In the genomic region with DNA sequence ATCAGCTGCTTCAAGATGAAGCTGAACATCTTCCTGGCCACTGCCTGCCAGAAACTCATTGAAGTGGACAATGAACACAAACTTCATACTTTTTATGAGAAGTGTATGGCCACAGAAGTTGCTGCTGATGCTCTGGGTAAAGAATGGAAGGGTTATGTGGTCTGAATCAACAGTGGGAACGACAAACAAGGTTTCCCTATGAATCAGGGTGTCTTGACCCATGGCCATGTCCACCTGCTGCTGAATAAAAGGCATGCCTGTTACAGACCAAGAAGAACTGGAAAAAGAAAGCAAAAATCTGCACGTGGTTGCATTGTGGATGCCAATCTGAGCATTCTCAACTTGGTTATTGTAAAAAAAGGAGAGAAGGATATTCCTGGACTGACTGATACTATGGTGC, we compare ENCODE assay signal across 18 cellular contexts. TPM values are rescaled to one million over a fixed set of nuclear protein-coding genes. Genes with fewer than 3 reads are reported as not detected.
DNase-seq lines count a peak whose midpoint lies in the region; ATAC-seq, FAIRE-seq and TF ChIP-seq lines count a peak whose summit lies in the region.
"Had no signal": no experiment of that assay in that cellular context is flagged by ENCODE, and none has a peak within 500 bp of the region (broad histone marks: within the 10 kb centered on the region; RNA-seq: fewer than 3 reads in every experiment).

No MANE protein-coding gene starts in this region.

- H3K4me2 ChIP-seq in KMS-11: peak overlapping the region; percentile 21; the same call in 1 of the 2 replicates
- no peak overlapping the region; the same call in 1 of the 2 replicates for H3K4me2 ChIP-seq in K562 (ENCODE audit: insufficient read depth, low read length)

- peak; percentile 35 for ATAC-seq in GM18511 (IDR thresholded peaks at IDR 0.05; ENCODE audit: unreplicated experiment)
- peak; percentile 58 for ATAC-seq in K562
- no peak for ATAC-seq in upper lobe of left lung (ENCODE audit: low FRiP score in 2 of 2)
- ATAC-seq: left ventricle myocardium superior had no signal

- H4K20me1 ChIP-seq in KMS-11 (ENCODE audit: insufficient read depth) (no peaks in the 10 kb centered on the region), K562 (replicated peaks; ENCODE audit: control insufficient read depth, insufficient read depth, low read length) (no peaks in the 10 kb centered on the region)

- peaks cover 0 to 1% (median 0%) of the 10 kb centered on the region in 3 donors for H3K36me3 Mint-ChIP-seq in CD8-positive, alpha-beta memory T cell
- no peaks in the 10 kb centered on the region for H3K36me3 Mint-ChIP-seq in type B pancreatic cell
- H3K36me3 Mint-ChIP-seq: CD14-positive monocyte had no signal

- peak overlapping the region in 7 of 8 donors; percentile 2 to 86 (median 54) for H3K27ac Mint-ChIP-seq in CD8-positive, alpha-beta memory T cell
- H3K27ac Mint-ChIP-seq in type B pancreatic cell: no peak overlapping the region
- H3K27ac Mint-ChIP-seq: activated naive CD8-positive, alpha-beta T cell treated with anti-CD3 and anti-CD28 coated beads, Interleukin-2, amount 10 ng/mL, durations not matched to agents 7 days and 5 days; endodermal cell had no signal

- TF ChIP-seq CTCF in KMS-11 (conservative IDR thresholded peaks at IDR 0.05; ENCODE audit: low read depth, low read length) (no peak), K562 (IDR thresholded peaks at IDR 0.05 in 2 of 3, conservative IDR thresholded peaks at IDR 0.05 in 1 of 3; ENCODE audit: insufficient read depth in 2 of 3, low read depth in 1 of 3, low read length in 3 of 3) (no peak), type B pancreatic cell (conservative IDR thresholded peaks at IDR 0.05) (no peak), upper lobe of left lung (IDR thresholded peaks at IDR 0.05) (no peak), sigmoid colon (IDR thresholded peaks at IDR 0.05) (no peak)

- H3K27ac ChIP-seq in CD8-positive, alpha-beta memory T cell (ENCODE audit: low read depth, low read length): no peak overlapping the region
- H3K27ac ChIP-seq in KMS-11: no peak overlapping the region
- no peak overlapping the region for H3K27ac ChIP-seq in K562 (ENCODE audit: extremely low read depth, low read depth, low read length)
- H3K27ac ChIP-seq in upper lobe of left lung: no peak overlapping the region
- no peak overlapping the region for H3K27ac ChIP-seq in sigmoid colon
- H3K27ac ChIP-seq: cardiac muscle cell had no signal

- H3K9ac ChIP-seq in KMS-11 (no peak overlapping the region), K562 (ENCODE audit: insufficient read depth in 1 of 2, low read depth in 2 of 2, low read length in 2 of 2) (no peak overlapping the region)

- intact Hi-C loops in K562 (cut with micrococcal nuclease) (no loop called here), sigmoid colon (cut with DNase I) (no loop called here)

- no peak for TF ChIP-seq RAD21 in K562 (CRISPR knock-in tag; conservative IDR thresholded peaks at IDR 0.05 in 1 of 2, IDR thresholded peaks at IDR 0.05 in 1 of 2)

- TF ChIP-seq EP300 in K562 (IDR thresholded peaks at IDR 0.05; ENCODE audit: low read length) (no peak), upper lobe of left lung (IDR thresholded peaks at IDR 0.05) (no peak), sigmoid colon (IDR thresholded peaks at IDR 0.05) (no peak)

- H3K9me1 ChIP-seq in K562 (ENCODE audit: control insufficient read depth, insufficient read depth, low read length): no peaks in the 10 kb centered on the region

- CTCF ChIA-PET in CD8-positive, alpha-beta memory T cell (lab: Charles Lee): interaction anchor here (1.3 to 5.8 kb wide), 14 partner anchors 11 to 159 kb away, joined by 4 to 72 read pairs (median 12); partner anchors contain the start of gene BIRC3
- CTCF ChIA-PET in K562 (lab: Yijun Ruan, JAX; ENCODE audit: low intra/inter-chr PET ratio): no interaction called here

- H3K9me3 Mint-ChIP-seq in CD8-positive, alpha-beta memory T cell: no peaks in the 10 kb centered on the region
- no peaks in the 10 kb centered on the region for H3K9me3 Mint-ChIP-seq in type B pancreatic cell
- H3K9me3 Mint-ChIP-seq: activated naive CD8-positive, alpha-beta T cell treated with anti-CD3 and anti-CD28 coated beads, Interleukin-2, amount 10 ng/mL, durations not matched to agents 7 days and 5 days; CD14-positive monocyte had no signal

- H3K4me1 ChIP-seq in CD8-positive, alpha-beta memory T cell (ENCODE audit: insufficient read depth, low read length): peaks cover 20% of the 10 kb centered on the region
- H3K4me1 ChIP-seq in KMS-11 (ENCODE audit: low read depth, poor library complexity, severe bottlenecking) (peaks cover 20% of the 10 kb centered on the region), K562 (replicated peaks in 1 of 2; ENCODE audit: control insufficient read depth in 2 of 2, insufficient read depth in 2 of 2, low read length in 2 of 2) (no peaks in the 10 kb centered on the region; a peak in 2 of 5 replicates), upper lobe of left lung (peaks cover 0 to 8% (median 3%) of the 10 kb centered on the region in 4 donors), sigmoid colon (peaks cover 0 to 1% (median 0%) of the 10 kb centered on the region in 4 donors)

- POLR2A ChIA-PET in CD8-positive, alpha-beta memory T cell (lab: Charles Lee): interaction anchor here (1.8 to 3.3 kb wide), 2 partner anchors 23 to 25 kb away, joined by 6 to 19 read pairs; partner anchors contain the start of gene BIRC3
- POLR2A ChIA-PET in K562 (lab: Yijun Ruan, JAX): interaction anchor here (0.6 kb wide), 1 partner anchor 36 kb away, joined by 3 read pairs; no protein-coding TSS in a partner anchor

- no peak overlapping the region for H3K4me3 ChIP-seq in CD8-positive, alpha-beta memory T cell (ENCODE audit: low read length)
- H3K4me3 ChIP-seq in KMS-11 (IDR thresholded peaks at IDR 0.05; ENCODE audit: insufficient read depth, low read depth, low read length) (no peak overlapping the region), K562 (no peak overlapping the region), upper lobe of left lung (no peak overlapping the region), sigmoid colon (no peak overlapping the region)
- H3K4me3 ChIP-seq: cardiac muscle cell had no signal

- no peaks in the 10 kb centered on the region for H3K27me3 Mint-ChIP-seq in CD8-positive, alpha-beta memory T cell
- H3K27me3 Mint-ChIP-seq in type B pancreatic cell: peaks cover 3% of the 10 kb centered on the region
- H3K27me3 Mint-ChIP-seq: activated naive CD8-positive, alpha-beta T cell treated with anti-CD3 and anti-CD28 coated beads, Interleukin-2, amount 10 ng/mL, durations not matched to agents 7 days and 5 days had no signal

- H3K4me3 Mint-ChIP-seq in CD8-positive, alpha-beta memory T cell: peak overlapping the region in 5 of 7 donors; percentile 5 to 56 (median 42)
- no peak overlapping the region for H3K4me3 Mint-ChIP-seq in type B pancreatic cell
- H3K4me3 Mint-ChIP-seq: activated naive CD8-positive, alpha-beta T cell treated with anti-CD3 and anti-CD28 coated beads, Interleukin-2, amount 10 ng/mL, durations not matched to agents 7 days and 5 days; CD14-positive monocyte; endodermal cell; neural crest cell had no signal

- H3K4me1 Mint-ChIP-seq in CD8-positive, alpha-beta memory T cell: peaks cover 30 to 50% (median 42%) of the 10 kb centered on the region in 3 donors
- H3K4me1 Mint-ChIP-seq in type B pancreatic cell (ENCODE audit: unreplicated experiment): peaks cover 4% of the 10 kb centered on the region

- H3K27me3 ChIP-seq in CD8-positive, alpha-beta memory T cell (ENCODE audit: insufficient read depth, low read length, poor library complexity, severe bottlenecking): no peaks in the 10 kb centered on the region
- no peaks in the 10 kb centered on the region for H3K27me3 ChIP-seq in KMS-11 (ENCODE audit: insufficient read depth, low read depth)
- H3K27me3 ChIP-seq in K562 (ENCODE audit: control insufficient read depth in 2 of 2, insufficient read depth in 2 of 2, low read length in 2 of 2): peaks cover 0 to 5% of the 10 kb centered on the region in 2 experiments; a peak in 2 of 5 replicates
- no peaks in the 10 kb centered on the region for H3K27me3 ChIP-seq in upper lobe of left lung
- H3K27me3 ChIP-seq in sigmoid colon: no peaks in the 10 kb centered on the region
- H3K27me3 ChIP-seq: cardiac muscle cell had no signal

- no peaks in the 10 kb centered on the region for H3K36me3 ChIP-seq in CD8-positive, alpha-beta memory T cell (ENCODE audit: insufficient read depth, low read length)
- no peaks in the 10 kb centered on the region for H3K36me3 ChIP-seq in KMS-11 (ENCODE audit: insufficient read depth)
- H3K36me3 ChIP-seq in K562 (ENCODE audit: control insufficient read depth, insufficient read depth, low read length): no peaks in the 10 kb centered on the region
- no peaks in the 10 kb centered on the region for H3K36me3 ChIP-seq in upper lobe of left lung
- H3K36me3 ChIP-seq in sigmoid colon: no peaks in the 10 kb centered on the region
- H3K36me3 ChIP-seq: cardiac muscle cell had no signal

- 3% methylated on average over 2 of the region's 2 CpGs for WGBS in K562 (ENCODE audit: insufficient coverage, low coverage, missing lambda C conversion rate)
- 66 to 72% methylated on average over 2 of the region's 2 CpGs for WGBS in upper lobe of left lung, 2 donors
- WGBS in sigmoid colon, 2 donors: 68% methylated on average over 2 of the region's 2 CpGs

- H3K79me2 ChIP-seq in KMS-11 (ENCODE audit: insufficient read depth, low read depth) (no peaks in the 10 kb centered on the region), K562 (ENCODE audit: control insufficient read depth, insufficient read depth, low read length) (no peaks in the 10 kb centered on the region)

- no peak for DNase-seq in CD8-positive, alpha-beta memory T cell
- no peak for DNase-seq in K562 (ENCODE audit: extremely low read depth in 1 of 4, low spot score in 3 of 4)
- no peak for DNase-seq in NCI-H2196 treated with DMSO at 0.1 percent for 48 hours (lab: John Stamatoyannopoulos, UW; ENCODE audit: unreplicated experiment)
- DNase-seq in type B pancreatic cell (ENCODE audit: extremely low spot score, unreplicated experiment): no peak
- DNase-seq in upper lobe of left lung: no peak
- no peak for DNase-seq in sigmoid colon
- DNase-seq: activated CD4-positive, alpha-beta T cell treated with anti-CD3 and anti-CD28 coated beads, Interleukin-2, amount 50 U/mL, for 48 hours; activated naive CD8-positive, alpha-beta T cell treated with anti-CD3 and anti-CD28 coated beads, Interleukin-2, amount 10 ng/mL, durations not matched to agents 7 days and 5 days; endodermal cell; left ventricle myocardium superior; NCI-H526; stimulated activated CD4-positive, alpha-beta T cell treated with anti-CD3 and anti-CD28 coated beads, Interleukin-2, amount 100 ng/mL, for 48 hours; T1000 had no signal

- FAIRE-seq in K562 (lab: Jason Lieb, UNC): no peak

- peak overlapping the region; percentile 10 for H2AFZ ChIP-seq in KMS-11 (ENCODE audit: low read depth)
- peak overlapping the region; percentile 60 for H2AFZ ChIP-seq in K562 (ENCODE audit: low read depth, low read length)

- no peaks in the 10 kb centered on the region for H3K9me3 ChIP-seq in CD8-positive, alpha-beta memory T cell (ENCODE audit: low read length)
- no peaks in the 10 kb centered on the region for H3K9me3 ChIP-seq in K562 (replicated peaks; ENCODE audit: control insufficient read depth, insufficient read depth, low read depth, low read length)
- H3K9me3 ChIP-seq in upper lobe of left lung: no peaks in the 10 kb centered on the region
- no peaks in the 10 kb centered on the region for H3K9me3 ChIP-seq in sigmoid colon

- no peak for TF ChIP-seq POLR2A in K562 (conservative IDR thresholded peaks at IDR 0.05)
- no peak for TF ChIP-seq POLR2A in upper lobe of left lung (IDR thresholded peaks at IDR 0.05)
- no peak for TF ChIP-seq POLR2A in sigmoid colon (IDR thresholded peaks at IDR 0.05)

- in situ Hi-C loops in K562 (cut with MboI): no loop called here

- BruUV-seq in K562 (replicated peaks; lab: Mats Ljungman, UMichigan): no TSS peak

RNA-seq across cellular contexts. Expression of gene BIRC3, which starts 22.2 kb away (rescaled TPM):
- 100 to 1,000 TPM; 191 to 199 TPM for total RNA-seq in CD8-positive, alpha-beta memory T cell
- polyA plus RNA-seq in CD8-positive, alpha-beta memory T cell: 36.7 TPM
- 0.09 and 0.16 TPM in 2 replicates for total RNA-seq in K562 (2011; cell fraction: chromatin; rRNA removed; ENCODE audit: low replicate concordance)
- total RNA-seq in K562 (2011; cell fraction: nucleolus; rRNA removed): not detected in 2 replicates
- 0.07 and 0.15 TPM in 2 replicates for total RNA-seq in K562 (2011; cell fraction: nucleoplasm; rRNA removed)
- total RNA-seq in K562 (2014; rRNA removed): 0.16 and 0.18 TPM in 2 replicates
- 0.25 and 0.26 TPM in 2 replicates for total RNA-seq in K562 (2014; rRNA removed; fragmentation: Illumina TruSeq; extraction: Trizol)
- total RNA-seq in K562 (2015; rRNA removed; fragmentation: Illumina TruSeq; extraction: Trizol): 0.11 and 0.19 TPM in 2 replicates
- 0.42 and 0.58 TPM in 2 replicates for total RNA-seq in K562 (2021)
- polyA plus RNA-seq in K562 (2011; rRNA removed): 0.16 and 0.20 TPM in 2 replicates
- polyA plus RNA-seq in K562 (2011; cell fraction: cytosol; rRNA removed): 0.04 TPM in 1 of 2 replicates, not detected in the other
- polyA plus RNA-seq in K562 (2011; cell fraction: nucleus; rRNA removed): 0.04 and 0.10 TPM in 2 replicates
- 0.18 and 0.54 TPM in 2 replicates for polyA plus RNA-seq in K562 (2012)
- 0.21 and 0.27 TPM in 2 replicates for polyA plus RNA-seq in K562 (2014; fragmentation: Illumina TruSeq; extraction: Trizol)
- under 1 TPM; 0.08 to 0.11 TPM for polyA plus RNA-seq in K562 (2014; fragmentation: Nextera tagmentation; extraction: Ambion mirVana)
- polyA plus RNA-seq in K562 (2014; rRNA removed): 0.13 and 2.3 TPM in 2 replicates
- polyA minus RNA-seq in K562 (2011; rRNA and poly(A)+ RNA removed): 0.07 and 0.12 TPM in 2 replicates
- polyA minus RNA-seq in K562 (2011; cell fraction: cytosol; rRNA and poly(A)+ RNA removed): not detected in 2 replicates
- polyA minus RNA-seq in K562 (2011; cell fraction: nucleus; rRNA and poly(A)+ RNA removed): 0.22 and 0.27 TPM in 2 replicates
- 2.3 and 2.8 TPM in 2 replicates for total RNA-seq in type B pancreatic cell (ENCODE audit: low replicate concordance)
- 10 to 100 TPM in 5 of 6 donors, 1 to 10 TPM in 1; 8.8 to 39.5 (median 19.1) TPM for total RNA-seq in upper lobe of left lung
- 10 to 100 TPM in 3 of 4 donors, 1 to 10 TPM in 1; 9.1 to 18.4 (median 13.2) TPM for total RNA-seq in sigmoid colon
- polyA plus RNA-seq in sigmoid colon: 10 to 100 TPM; 18.6 to 92.6 (median 84.8) TPM
- polyA plus RNA-seq: cardiac muscle cell had no signal

RNA-seq across cellular contexts. Expression of gene BIRC2, which starts 52.0 kb away (rescaled TPM):
- total RNA-seq in CD8-positive, alpha-beta memory T cell: 10 to 100 TPM; 40.3 to 42.8 TPM
- polyA plus RNA-seq in CD8-positive, alpha-beta memory T cell: 35.2 TPM
- total RNA-seq in K562 (2011; cell fraction: chromatin; rRNA removed; ENCODE audit: low replicate concordance): 35.5 and 77.2 TPM in 2 replicates
- 22.5 and 23.8 TPM in 2 replicates for total RNA-seq in K562 (2011; cell fraction: nucleolus; rRNA removed)
- 38.9 and 43.3 TPM in 2 replicates for total RNA-seq in K562 (2011; cell fraction: nucleoplasm; rRNA removed)
- total RNA-seq in K562 (2014; rRNA removed) (18.3 and 20.6 TPM in 2 replicates), K562 (2014; rRNA removed; fragmentation: Illumina TruSeq; extraction: Trizol) (35.6 and 39.0 TPM in 2 replicates), K562 (2015; rRNA removed; fragmentation: Illumina TruSeq; extraction: Trizol) (34.2 and 35.1 TPM in 2 replicates), K562 (2021) (19.9 and 24.7 TPM in 2 replicates), type B pancreatic cell (ENCODE audit: low replicate concordance) (43.4 and 46.9 TPM in 2 replicates), upper lobe of left lung (10 to 100 TPM; 23.1 to 56.7 (median 37.8) TPM), sigmoid colon (10 to 100 TPM; 32.7 to 56.0 (median 53.2) TPM)
- polyA plus RNA-seq in K562 (2011; rRNA removed) (45.9 and 52.2 TPM in 2 replicates), K562 (2014; fragmentation: Illumina TruSeq; extraction: Trizol) (25.3 and 27.1 TPM in 2 replicates), K562 (2014; fragmentation: Nextera tagmentation; extraction: Ambion mirVana) (10 to 100 TPM; 14.3 to 20.7 TPM), K562 (2014; rRNA removed) (17.1 and 17.9 TPM in 2 replicates), sigmoid colon (10 to 100 TPM; 24.7 to 41.4 (median 40.9) TPM)
- polyA plus RNA-seq in K562 (2011; cell fraction: cytosol; rRNA removed): 17.0 and 35.4 TPM in 2 replicates
- 34.8 and 61.2 TPM in 2 replicates for polyA plus RNA-seq in K562 (2011; cell fraction: nucleus; rRNA removed)
- 19.6 and 23.2 TPM in 2 replicates for polyA plus RNA-seq in K562 (2012)
- 51.8 and 76.0 TPM in 2 replicates for polyA minus RNA-seq in K562 (2011; rRNA and poly(A)+ RNA removed)
- 10.3 and 15.7 TPM in 2 replicates for polyA minus RNA-seq in K562 (2011; cell fraction: cytosol; rRNA and poly(A)+ RNA removed)
- polyA minus RNA-seq in K562 (2011; cell fraction: nucleus; rRNA and poly(A)+ RNA removed): 36.6 and 80.8 TPM in 2 replicates

Comparison
In these comparisons a context has a peak if more than half of its experiments do, and no peak if none do; other contexts are left out.
1. ATAC-seq: peak in GM18511 (single experiment) and K562 (single experiment); none in upper lobe of left lung (0 of 2).
2. RNA of gene BIRC3, which starts 22.2 kb away (total RNA-seq): 191 to 199 TPM in CD8-positive, alpha-beta memory T cell; 8.8 to 39.5 TPM in upper lobe of left lung, 9.1 to 18.4 TPM in sigmoid colon, 2.3 to 2.8 TPM in type B pancreatic cell and 0.07 to 0.58 TPM in K562; every median in the first group is over 4 times any median in the second.